1 cellular context compared by ENCODE assay signal in the genomic region with DNA sequence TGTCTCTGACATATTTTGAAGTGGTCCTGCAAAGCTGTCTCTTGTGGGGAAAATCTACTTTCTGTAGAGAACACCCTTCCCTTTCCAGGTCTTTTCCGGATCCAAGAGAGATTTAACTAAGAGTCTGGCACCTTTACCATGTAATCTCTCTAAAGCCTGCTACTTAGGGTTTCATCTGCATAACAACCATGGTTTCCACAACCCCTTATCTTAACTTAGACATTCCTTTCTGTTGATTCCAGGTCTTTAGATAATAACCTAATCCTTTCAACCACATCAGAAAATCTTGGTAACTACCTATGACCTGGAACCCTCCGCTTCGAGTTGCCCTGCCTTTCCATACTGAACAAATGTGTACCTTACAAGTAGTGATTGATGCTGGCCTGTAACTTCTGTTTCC.
TF ChIP-seq lines count a peak whose summit lies in the region.

No MANE protein-coding gene starts in this region.

TF ChIP-seq in H1, 55 proteins besides CTCF, POLR2A, EP300 and RAD21:
- TF ChIP-seq KDM5A (IDR thresholded peaks at IDR 0.05; ENCODE audit: low read length): no peak
- TF ChIP-seq CTBP2 (IDR thresholded peaks at IDR 0.05; ENCODE audit: borderline replicate concordance, insufficient read depth, insufficient read length, low read length): no peak
- no peak for TF ChIP-seq CHD1 (IDR thresholded peaks at IDR 0.05; ENCODE audit: low read depth, low read length)
- TF ChIP-seq JUND (IDR thresholded peaks at IDR 0.05; ENCODE audit: low read length): no peak
- TF ChIP-seq TAF1 (IDR thresholded peaks at IDR 0.05; ENCODE audit: low read depth, low read length): no peak
